Comparison of ENCODE assay signal across 19 cellular contexts in genomic region chr15:101810905-101811304, GRCh38. TPM values are rescaled to one million over a fixed set of nuclear protein-coding genes. Genes with fewer than 3 reads are reported as not detected.
DNase-seq lines count a peak whose midpoint lies in the region; ATAC-seq and TF ChIP-seq lines count a peak whose summit lies in the region.
"Had no signal": no experiment of that assay in that cellular context is flagged by ENCODE, and none has a peak within 500 bp of the region (broad histone marks: within the 10 kb centered on the region; RNA-seq: fewer than 3 reads in every experiment).

No MANE protein-coding gene starts in this region.

- H3K18ac ChIP-seq in mesenchymal stem cell (ENCODE audit: low read depth in 1 of 2, low read length in 2 of 2) = no peak overlapping the region

- peaks cover 2% of the 10 kb centered on the region for H3K27me3 Mint-ChIP-seq in GM23338 (ENCODE audit: insufficient read depth, low read depth, poor library complexity)

- H3K9me3 ChIP-seq in mesenchymal stem cell (ENCODE audit: control insufficient read depth, low read length) = no peaks in the 10 kb centered on the region
- H3K9me3 ChIP-seq: gastroesophageal sphincter had no signal

- no peak overlapping the region for H2AK5ac ChIP-seq in mesenchymal stem cell (ENCODE audit: low read length, severe bottlenecking)

- H3K9ac ChIP-seq in mesenchymal stem cell (ENCODE audit: low read length) = no peak overlapping the region

- no peak overlapping the region for H2BK12ac ChIP-seq in mesenchymal stem cell (ENCODE audit: low read length in 2 of 2)

- H3K36me3 Mint-ChIP-seq in GM23338 (ENCODE audit: low read depth) = no peaks in the 10 kb centered on the region
- H3K36me3 Mint-ChIP-seq: T-cell had no signal

- no peak overlapping the region for H2BK15ac ChIP-seq in mesenchymal stem cell (ENCODE audit: low read depth, poor library complexity, severe bottlenecking)

- no peak overlapping the region for H3K23ac ChIP-seq in mesenchymal stem cell (ENCODE audit: low read length in 2 of 2)

- ATAC-seq in GM23338 = no peak
- no peak for ATAC-seq in left ventricle myocardium superior
- ATAC-seq: gastroesophageal sphincter; naive thymus-derived CD8-positive, alpha-beta T cell; T-cell had no signal

- no peak overlapping the region for H3K4me3 Mint-ChIP-seq in GM23338
- H3K4me3 Mint-ChIP-seq: naive thymus-derived CD8-positive, alpha-beta T cell; T-cell had no signal

- no peak for TF ChIP-seq CTCF in GM23338 (conservative IDR thresholded peaks at IDR 0.05; ENCODE audit: low read depth in 2 of 2)
- no peak for TF ChIP-seq CTCF in choroid plexus epithelial cell (conservative IDR thresholded peaks at IDR 0.05; ENCODE audit: low read depth, low read length)

- peaks cover 4% of the 10 kb centered on the region; the same call in 1 of the 3 replicates for H3K4me1 Mint-ChIP-seq in GM23338
- H3K4me1 Mint-ChIP-seq: naive thymus-derived CD8-positive, alpha-beta T cell; T-cell had no signal

- H2AFZ ChIP-seq in GM23338 (no peak overlapping the region), mesenchymal stem cell (ENCODE audit: low read depth, low read length) (no peak overlapping the region)

- no peak overlapping the region for H3K27ac ChIP-seq in GM23338 (ENCODE audit: low read depth)
- peak overlapping the region; percentile 50 for H3K27ac ChIP-seq in mesenchymal stem cell (ENCODE audit: low read length, poor library complexity, severe bottlenecking)
- H3K27ac ChIP-seq: gastroesophageal sphincter had no signal

- DNase-seq in GM23338 (ENCODE audit: low spot score) = peak; percentile 51
- peak; percentile 13 for DNase-seq in NAMALWA (ENCODE audit: low spot score)
- peak; percentile 10 for DNase-seq in choroid plexus epithelial cell (ENCODE audit: low read depth)
- DNase-seq in mesenchymal stem cell = peak; percentile 15
- DNase-seq in epidermal melanocyte (ENCODE audit: insufficient read length, low spot score) = no peak
- DNase-seq in activated gamma-delta T cell treated with Interleukin-2 at 50 U/mL for 16 hours = no peak
- no peak for DNase-seq in left ventricle myocardium superior
- DNase-seq: AML-193; cerebellar nuclear complex; COR-L47; EL; naive thymus-derived CD8-positive, alpha-beta T cell; NCI-H1092 treated with DMSO at 0.1 percent for 48 hours; NCI-H2171; posterior cingulate gyrus; small intestine; T-cell had no signal

- no peak overlapping the region for H3K27ac Mint-ChIP-seq in GM23338
- H3K27ac Mint-ChIP-seq: T-cell had no signal

- no peaks in the 10 kb centered on the region for H4K20me1 ChIP-seq in GM23338 (replicated peaks; ENCODE audit: insufficient read depth)

- no peaks in the 10 kb centered on the region for H3K79me1 ChIP-seq in mesenchymal stem cell (replicated peaks; ENCODE audit: low read length, poor library complexity, severe bottlenecking)

- intact Hi-C loops in left ventricle myocardium superior (cut with micrococcal nuclease) = no loop called here

- H3K27me3 ChIP-seq in GM23338 (ENCODE audit: insufficient read depth) (no peaks in the 10 kb centered on the region), mesenchymal stem cell (ENCODE audit: control insufficient read depth in 1 of 2, insufficient read depth in 1 of 2, low read length in 2 of 2) (no peaks in the 10 kb centered on the region)

- WGBS in mesenchymal stem cell = 41% methylated on average over 2 of the region's 3 CpGs

- no peaks in the 10 kb centered on the region for H3K9me3 Mint-ChIP-seq in GM23338

- H3K9me2 ChIP-seq in GM23338 (ENCODE audit: insufficient read depth) = 0 out of 2 replicates have a peak, but pooled peaks cover 1% of the 10 kb centered on the region

- H4K8ac ChIP-seq in mesenchymal stem cell (ENCODE audit: low read length) = no peak overlapping the region

- no peak overlapping the region for H2BK5ac ChIP-seq in mesenchymal stem cell (ENCODE audit: low read depth, low read length, poor library complexity, severe bottlenecking)

- no peaks in the 10 kb centered on the region for H3K79me2 ChIP-seq in GM23338 (replicated peaks; ENCODE audit: insufficient read depth)

- no peaks in the 10 kb centered on the region for H3F3A ChIP-seq in GM23338 (replicated peaks; ENCODE audit: low read depth)

- H3K14ac ChIP-seq in mesenchymal stem cell (ENCODE audit: low read length in 2 of 2) = no peak overlapping the region

- H4K91ac ChIP-seq in mesenchymal stem cell (ENCODE audit: low read length) = no peak overlapping the region

- H3K4me1 ChIP-seq in GM23338 (ENCODE audit: insufficient read depth) (no peaks in the 10 kb centered on the region), mesenchymal stem cell (ENCODE audit: control insufficient read depth, insufficient read depth, low read depth, low read length) (peaks cover 3% of the 10 kb centered on the region)
- H3K4me1 ChIP-seq: gastroesophageal sphincter had no signal

- H3K36me3 ChIP-seq in GM23338 (ENCODE audit: insufficient read depth) (no peaks in the 10 kb centered on the region), mesenchymal stem cell (ENCODE audit: control insufficient read depth in 1 of 2, insufficient read depth in 2 of 2, low read depth in 1 of 2, low read length in 2 of 2) (no peaks in the 10 kb centered on the region)
- H3K36me3 ChIP-seq: gastroesophageal sphincter had no signal

- no peak overlapping the region for H3K4ac ChIP-seq in mesenchymal stem cell (ENCODE audit: low read depth in 1 of 2, low read length in 2 of 2)

- H2BK120ac ChIP-seq in mesenchymal stem cell (ENCODE audit: low read depth, low read length) = no peak overlapping the region

- H3K4me3 ChIP-seq in GM23338 (no peak overlapping the region), choroid plexus epithelial cell (ENCODE audit: low read depth, low read length) (no peak overlapping the region), mesenchymal stem cell (ENCODE audit: insufficient read depth in 1 of 2, low read depth in 1 of 2, low read length in 2 of 2) (no peak overlapping the region)
- H3K4me3 ChIP-seq: gastroesophageal sphincter, lung had no signal

- no peak overlapping the region for H3K4me2 ChIP-seq in GM23338
- H3K4me2 ChIP-seq in mesenchymal stem cell (ENCODE audit: low read length, poor library complexity, severe bottlenecking) = no peak overlapping the region

RNA-seq across cellular contexts. Expression of gene OR4F15, which starts 1.1 kb away (rescaled TPM):
- total RNA-seq in GM23338 (2014; rRNA removed; shearing (Covaris generic)) = not detected in 2 replicates
- polyA plus RNA-seq in GM23338 (2016; fragmentation: Nextera tagmentation; extraction: Ambion mirVana) = not detected in 2 replicates
- polyA plus RNA-seq in mesenchymal stem cell (2013, experiment 1 of 2) = not detected
- not detected for polyA plus RNA-seq in mesenchymal stem cell (2013, experiment 2 of 2)
- not detected for total RNA-seq in left ventricle myocardium superior
- total RNA-seq: gastroesophageal sphincter; lung; naive thymus-derived CD8-positive, alpha-beta T cell; T-cell had no signal
- polyA plus RNA-seq: lung; naive thymus-derived CD8-positive, alpha-beta T cell; small intestine had no signal

RNA-seq across cellular contexts. Expression of gene OR4F6, which starts 7.6 kb away (rescaled TPM):
- total RNA-seq in GM23338 (2014; rRNA removed; shearing (Covaris generic)) = not detected in 2 replicates
- polyA plus RNA-seq in GM23338 (2016; fragmentation: Nextera tagmentation; extraction: Ambion mirVana) = not detected in 2 replicates
- polyA plus RNA-seq in mesenchymal stem cell (2013, experiment 1 of 2) = not detected
- polyA plus RNA-seq in mesenchymal stem cell (2013, experiment 2 of 2) = not detected
- total RNA-seq in left ventricle myocardium superior = not detected
- total RNA-seq: gastroesophageal sphincter, lung, T-cell had no signal
- polyA plus RNA-seq: lung; naive thymus-derived CD8-positive, alpha-beta T cell; small intestine had no signal

Comparison
In these comparisons a context has a peak if more than half of its experiments do, and no peak if none do; other contexts are left out.
1. DNase-seq: peak in GM23338 (single experiment), NAMALWA (single experiment), choroid plexus epithelial cell (single experiment) and mesenchymal stem cell (single experiment); none in epidermal melanocyte (single experiment), activated gamma-delta T cell treated with Interleukin-2 at 50 U/mL for 16 hours (single experiment) and left ventricle myocardium superior (single experiment).